Comparison of ENCODE assay signal across 1 cellular context in the genomic region with DNA sequence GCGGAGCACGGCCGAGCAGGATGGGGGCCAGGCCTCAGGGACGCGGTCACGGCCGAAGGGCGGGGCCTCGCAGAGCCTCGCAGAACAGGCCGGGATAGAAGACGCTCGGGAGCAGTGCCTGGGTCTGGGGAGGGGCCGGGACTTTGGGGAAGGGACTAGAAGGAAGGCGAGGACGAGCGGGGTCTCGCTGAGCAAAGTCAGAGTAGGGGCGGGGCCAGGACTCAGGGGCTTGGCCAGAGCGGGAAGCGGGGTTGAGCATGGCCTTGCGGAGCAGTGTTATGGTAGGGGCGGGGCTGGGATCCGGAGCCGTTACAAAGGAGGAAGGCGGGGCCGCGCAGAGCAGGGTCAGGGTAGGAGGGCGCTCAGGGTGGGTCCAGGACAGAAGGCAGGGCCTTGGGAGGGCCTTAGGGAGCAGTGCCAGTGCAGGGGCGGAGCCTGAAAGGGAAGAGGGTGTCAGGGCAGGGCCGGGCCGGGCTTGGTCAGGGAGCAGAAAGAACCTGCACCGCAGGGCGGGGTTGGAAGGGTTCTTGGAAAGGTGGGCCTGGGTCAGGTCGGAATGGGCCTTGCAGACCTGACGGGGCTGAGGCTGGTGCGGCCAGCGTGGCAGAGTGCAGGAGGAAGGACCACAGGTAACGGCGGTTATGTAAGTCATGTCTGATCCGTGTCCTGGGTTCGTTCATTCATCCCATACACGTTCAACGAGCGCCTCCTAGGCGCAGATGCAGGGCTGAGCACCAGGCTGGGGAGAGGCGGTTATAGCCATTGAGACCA.
TF ChIP-seq lines count a peak whose summit lies in the region.

No MANE protein-coding gene starts in this region.

TF ChIP-seq in HepG2, 621 proteins besides CTCF, POLR2A, EP300 and RAD21 (continued from another document and continues in another):
- TF ChIP-seq, protein P1, sequence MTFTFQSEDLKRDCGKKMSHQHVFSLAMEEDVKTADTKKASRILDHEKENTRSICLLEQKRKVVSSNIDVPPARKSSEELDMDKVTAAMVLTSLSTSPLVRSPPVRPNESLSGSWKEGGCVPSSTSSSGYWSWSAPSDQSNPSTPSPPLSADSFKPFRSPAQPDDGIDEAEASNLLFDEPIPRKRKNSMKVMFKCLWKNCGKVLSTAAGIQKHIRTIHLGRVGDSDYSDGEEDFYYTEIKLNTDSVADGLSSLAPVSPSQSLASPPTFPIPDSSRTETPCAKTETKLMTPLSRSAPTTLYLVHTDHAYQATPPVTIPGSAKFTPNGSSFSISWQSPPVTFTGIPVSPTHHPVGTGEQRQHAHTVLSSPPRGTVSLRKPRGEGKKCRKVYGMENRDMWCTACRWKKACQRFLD (CRISPR knock-in tag; IDR thresholded peaks at IDR 0.05; ENCODE audit: borderline replicate concordance): no peak
- TF ChIP-seq, protein P2, sequence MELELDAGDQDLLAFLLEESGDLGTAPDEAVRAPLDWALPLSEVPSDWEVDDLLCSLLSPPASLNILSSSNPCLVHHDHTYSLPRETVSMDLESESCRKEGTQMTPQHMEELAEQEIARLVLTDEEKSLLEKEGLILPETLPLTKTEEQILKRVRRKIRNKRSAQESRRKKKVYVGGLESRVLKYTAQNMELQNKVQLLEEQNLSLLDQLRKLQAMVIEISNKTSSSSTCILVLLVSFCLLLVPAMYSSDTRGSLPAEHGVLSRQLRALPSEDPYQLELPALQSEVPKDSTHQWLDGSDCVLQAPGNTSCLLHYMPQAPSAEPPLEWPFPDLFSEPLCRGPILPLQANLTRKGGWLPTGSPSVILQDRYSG (CRISPR knock-in tag; IDR thresholded peaks at IDR 0.05): no peak
- TF ChIP-seq ZBTB42 (CRISPR knock-in tag; IDR thresholded peaks at IDR 0.05) (no peak), ZNF7 (CRISPR knock-in tag; IDR thresholded peaks at IDR 0.05) (no peak), RFXANK (CRISPR knock-in tag; IDR thresholded peaks at IDR 0.05) (no peak), HNF4G (IDR thresholded peaks at IDR 0.05; ENCODE audit: borderline replicate concordance, low read depth, low read length) (no peak), HNF4G (CRISPR knock-in tag; IDR thresholded peaks at IDR 0.05; ENCODE audit: borderline replicate concordance, low read depth) (peak; percentile 68), ZNF124 (CRISPR knock-in tag; IDR thresholded peaks at IDR 0.05) (no peak), ELF1 (CRISPR knock-in tag; IDR thresholded peaks at IDR 0.05) (peak; percentile 51; the same call in 1 of the 2 replicates), HOXA3 (CRISPR knock-in tag; IDR thresholded peaks at IDR 0.05) (peak; percentile 34; the same call in 1 of the 2 replicates), RORA (CRISPR knock-in tag; IDR thresholded peaks at IDR 0.05) (no peak), ZKSCAN1 (IDR thresholded peaks at IDR 0.05; ENCODE audit: low read length) (no peak), ZNF792 (CRISPR knock-in tag; IDR thresholded peaks at IDR 0.05) (0 out of 2 replicates have a peak, but pooled peaks have one; percentile 27), ZFAT (CRISPR knock-in tag; conservative IDR thresholded peaks at IDR 0.05) (no peak), GATAD2A (CRISPR knock-in tag; IDR thresholded peaks at IDR 0.05) (peak; percentile 37; the same call in 1 of the 2 replicates), ZNF598 (CRISPR knock-in tag; IDR thresholded peaks at IDR 0.05; ENCODE audit: borderline replicate concordance) (peak; percentile 71; the same call in 1 of the 2 replicates), ZSCAN29 (CRISPR knock-in tag; conservative IDR thresholded peaks at IDR 0.05) (0 out of 2 replicates have a peak, but pooled peaks have one; percentile 40), ARNT2 (CRISPR knock-in tag; IDR thresholded peaks at IDR 0.05; ENCODE audit: low read depth) (peak; percentile 83), LCORL (IDR thresholded peaks at IDR 0.05) (no peak), LCORL (CRISPR knock-in tag; IDR thresholded peaks at IDR 0.05) (peak; percentile 71; the same call in 1 of the 2 replicates), DMAP1 (CRISPR knock-in tag; IDR thresholded peaks at IDR 0.05) (peak; percentile 85), KMT2B (CRISPR knock-in tag; IDR thresholded peaks at IDR 0.05) (peak; percentile 30; the same call in 1 of the 2 replicates), ZNF562 (CRISPR knock-in tag; IDR thresholded peaks at IDR 0.05; ENCODE audit: borderline replicate concordance) (no peak)
- TF ChIP-seq, protein P3, sequence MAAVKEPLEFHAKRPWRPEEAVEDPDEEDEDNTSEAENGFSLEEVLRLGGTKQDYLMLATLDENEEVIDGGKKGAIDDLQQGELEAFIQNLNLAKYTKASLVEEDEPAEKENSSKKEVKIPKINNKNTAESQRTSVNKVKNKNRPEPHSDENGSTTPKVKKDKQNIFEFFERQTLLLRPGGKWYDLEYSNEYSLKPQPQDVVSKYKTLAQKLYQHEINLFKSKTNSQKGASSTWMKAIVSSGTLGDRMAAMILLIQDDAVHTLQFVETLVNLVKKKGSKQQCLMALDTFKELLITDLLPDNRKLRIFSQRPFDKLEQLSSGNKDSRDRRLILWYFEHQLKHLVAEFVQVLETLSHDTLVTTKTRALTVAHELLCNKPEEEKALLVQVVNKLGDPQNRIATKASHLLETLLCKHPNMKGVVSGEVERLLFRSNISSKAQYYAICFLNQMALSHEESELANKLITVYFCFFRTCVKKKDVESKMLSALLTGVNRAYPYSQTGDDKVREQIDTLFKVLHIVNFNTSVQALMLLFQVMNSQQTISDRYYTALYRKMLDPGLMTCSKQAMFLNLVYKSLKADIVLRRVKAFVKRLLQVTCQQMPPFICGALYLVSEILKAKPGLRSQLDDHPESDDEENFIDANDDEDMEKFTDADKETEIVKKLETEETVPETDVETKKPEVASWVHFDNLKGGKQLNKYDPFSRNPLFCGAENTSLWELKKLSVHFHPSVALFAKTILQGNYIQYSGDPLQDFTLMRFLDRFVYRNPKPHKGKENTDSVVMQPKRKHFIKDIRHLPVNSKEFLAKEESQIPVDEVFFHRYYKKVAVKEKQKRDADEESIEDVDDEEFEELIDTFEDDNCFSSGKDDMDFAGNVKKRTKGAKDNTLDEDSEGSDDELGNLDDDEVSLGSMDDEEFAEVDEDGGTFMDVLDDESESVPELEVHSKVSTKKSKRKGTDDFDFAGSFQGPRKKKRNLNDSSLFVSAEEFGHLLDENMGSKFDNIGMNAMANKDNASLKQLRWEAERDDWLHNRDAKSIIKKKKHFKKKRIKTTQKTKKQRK (IDR thresholded peaks at IDR 0.05; ENCODE audit: low read length): no peak
- TF ChIP-seq, protein P4, sequence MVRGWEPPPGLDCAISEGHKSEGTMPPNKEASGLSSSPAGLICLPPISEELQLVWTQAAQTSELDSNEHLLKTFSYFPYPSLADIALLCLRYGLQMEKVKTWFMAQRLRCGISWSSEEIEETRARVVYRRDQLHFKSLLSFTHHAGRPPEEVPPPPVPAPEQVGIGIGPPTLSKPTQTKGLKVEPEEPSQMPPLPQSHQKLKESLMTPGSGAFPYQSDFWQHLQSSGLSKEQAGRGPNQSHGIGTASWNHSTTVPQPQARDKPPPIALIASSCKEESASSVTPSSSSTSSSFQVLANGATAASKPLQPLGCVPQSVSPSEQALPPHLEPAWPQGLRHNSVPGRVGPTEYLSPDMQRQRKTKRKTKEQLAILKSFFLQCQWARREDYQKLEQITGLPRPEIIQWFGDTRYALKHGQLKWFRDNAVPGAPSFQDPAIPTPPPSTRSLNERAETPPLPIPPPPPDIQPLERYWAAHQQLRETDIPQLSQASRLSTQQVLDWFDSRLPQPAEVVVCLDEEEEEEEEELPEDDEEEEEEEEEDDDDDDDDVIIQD (CRISPR knock-in tag; IDR thresholded peaks at IDR 0.05; ENCODE audit: low read depth): peak; percentile 44; the same call in 1 of the 2 replicates
- TF ChIP-seq, protein P5, sequence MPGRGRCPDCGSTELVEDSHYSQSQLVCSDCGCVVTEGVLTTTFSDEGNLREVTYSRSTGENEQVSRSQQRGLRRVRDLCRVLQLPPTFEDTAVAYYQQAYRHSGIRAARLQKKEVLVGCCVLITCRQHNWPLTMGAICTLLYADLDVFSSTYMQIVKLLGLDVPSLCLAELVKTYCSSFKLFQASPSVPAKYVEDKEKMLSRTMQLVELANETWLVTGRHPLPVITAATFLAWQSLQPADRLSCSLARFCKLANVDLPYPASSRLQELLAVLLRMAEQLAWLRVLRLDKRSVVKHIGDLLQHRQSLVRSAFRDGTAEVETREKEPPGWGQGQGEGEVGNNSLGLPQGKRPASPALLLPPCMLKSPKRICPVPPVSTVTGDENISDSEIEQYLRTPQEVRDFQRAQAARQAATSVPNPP (CRISPR knock-in tag; IDR thresholded peaks at IDR 0.05): no peak
- TF ChIP-seq, protein P6, sequence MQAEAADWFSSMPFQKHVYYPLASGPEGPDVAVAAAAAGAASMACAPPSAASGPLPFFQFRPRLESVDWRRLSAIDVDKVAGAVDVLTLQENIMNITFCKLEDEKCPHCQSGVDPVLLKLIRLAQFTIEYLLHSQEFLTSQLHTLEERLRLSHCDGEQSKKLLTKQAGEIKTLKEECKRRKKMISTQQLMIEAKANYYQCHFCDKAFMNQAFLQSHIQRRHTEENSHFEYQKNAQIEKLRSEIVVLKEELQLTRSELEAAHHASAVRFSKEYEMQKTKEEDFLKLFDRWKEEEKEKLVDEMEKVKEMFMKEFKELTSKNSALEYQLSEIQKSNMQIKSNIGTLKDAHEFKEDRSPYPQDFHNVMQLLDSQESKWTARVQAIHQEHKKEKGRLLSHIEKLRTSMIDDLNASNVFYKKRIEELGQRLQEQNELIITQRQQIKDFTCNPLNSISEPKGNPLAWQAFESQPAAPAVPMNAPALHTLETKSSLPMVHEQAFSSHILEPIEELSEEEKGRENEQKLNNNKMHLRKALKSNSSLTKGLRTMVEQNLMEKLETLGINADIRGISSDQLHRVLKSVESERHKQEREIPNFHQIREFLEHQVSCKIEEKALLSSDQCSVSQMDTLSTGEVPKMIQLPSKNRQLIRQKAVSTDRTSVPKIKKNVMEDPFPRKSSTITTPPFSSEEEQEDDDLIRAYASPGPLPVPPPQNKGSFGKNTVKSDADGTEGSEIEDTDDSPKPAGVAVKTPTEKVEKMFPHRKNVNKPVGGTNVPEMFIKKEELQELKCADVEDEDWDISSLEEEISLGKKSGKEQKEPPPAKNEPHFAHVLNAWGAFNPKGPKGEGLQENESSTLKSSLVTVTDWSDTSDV (CRISPR knock-in tag; IDR thresholded peaks at IDR 0.05): peak; percentile 36; the same call in 1 of the 2 replicates
- TF ChIP-seq, protein P7, sequence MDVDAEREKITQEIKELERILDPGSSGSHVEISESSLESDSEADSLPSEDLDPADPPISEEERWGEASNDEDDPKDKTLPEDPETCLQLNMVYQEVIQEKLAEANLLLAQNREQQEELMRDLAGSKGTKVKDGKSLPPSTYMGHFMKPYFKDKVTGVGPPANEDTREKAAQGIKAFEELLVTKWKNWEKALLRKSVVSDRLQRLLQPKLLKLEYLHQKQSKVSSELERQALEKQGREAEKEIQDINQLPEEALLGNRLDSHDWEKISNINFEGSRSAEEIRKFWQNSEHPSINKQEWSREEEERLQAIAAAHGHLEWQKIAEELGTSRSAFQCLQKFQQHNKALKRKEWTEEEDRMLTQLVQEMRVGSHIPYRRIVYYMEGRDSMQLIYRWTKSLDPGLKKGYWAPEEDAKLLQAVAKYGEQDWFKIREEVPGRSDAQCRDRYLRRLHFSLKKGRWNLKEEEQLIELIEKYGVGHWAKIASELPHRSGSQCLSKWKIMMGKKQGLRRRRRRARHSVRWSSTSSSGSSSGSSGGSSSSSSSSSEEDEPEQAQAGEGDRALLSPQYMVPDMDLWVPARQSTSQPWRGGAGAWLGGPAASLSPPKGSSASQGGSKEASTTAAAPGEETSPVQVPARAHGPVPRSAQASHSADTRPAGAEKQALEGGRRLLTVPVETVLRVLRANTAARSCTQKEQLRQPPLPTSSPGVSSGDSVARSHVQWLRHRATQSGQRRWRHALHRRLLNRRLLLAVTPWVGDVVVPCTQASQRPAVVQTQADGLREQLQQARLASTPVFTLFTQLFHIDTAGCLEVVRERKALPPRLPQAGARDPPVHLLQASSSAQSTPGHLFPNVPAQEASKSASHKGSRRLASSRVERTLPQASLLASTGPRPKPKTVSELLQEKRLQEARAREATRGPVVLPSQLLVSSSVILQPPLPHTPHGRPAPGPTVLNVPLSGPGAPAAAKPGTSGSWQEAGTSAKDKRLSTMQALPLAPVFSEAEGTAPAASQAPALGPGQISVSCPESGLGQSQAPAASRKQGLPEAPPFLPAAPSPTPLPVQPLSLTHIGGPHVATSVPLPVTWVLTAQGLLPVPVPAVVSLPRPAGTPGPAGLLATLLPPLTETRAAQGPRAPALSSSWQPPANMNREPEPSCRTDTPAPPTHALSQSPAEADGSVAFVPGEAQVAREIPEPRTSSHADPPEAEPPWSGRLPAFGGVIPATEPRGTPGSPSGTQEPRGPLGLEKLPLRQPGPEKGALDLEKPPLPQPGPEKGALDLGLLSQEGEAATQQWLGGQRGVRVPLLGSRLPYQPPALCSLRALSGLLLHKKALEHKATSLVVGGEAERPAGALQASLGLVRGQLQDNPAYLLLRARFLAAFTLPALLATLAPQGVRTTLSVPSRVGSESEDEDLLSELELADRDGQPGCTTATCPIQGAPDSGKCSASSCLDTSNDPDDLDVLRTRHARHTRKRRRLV (CRISPR knock-in tag; IDR thresholded peaks at IDR 0.05): peak; percentile 60; the same call in 1 of the 2 replicates
- TF ChIP-seq, protein P8, sequence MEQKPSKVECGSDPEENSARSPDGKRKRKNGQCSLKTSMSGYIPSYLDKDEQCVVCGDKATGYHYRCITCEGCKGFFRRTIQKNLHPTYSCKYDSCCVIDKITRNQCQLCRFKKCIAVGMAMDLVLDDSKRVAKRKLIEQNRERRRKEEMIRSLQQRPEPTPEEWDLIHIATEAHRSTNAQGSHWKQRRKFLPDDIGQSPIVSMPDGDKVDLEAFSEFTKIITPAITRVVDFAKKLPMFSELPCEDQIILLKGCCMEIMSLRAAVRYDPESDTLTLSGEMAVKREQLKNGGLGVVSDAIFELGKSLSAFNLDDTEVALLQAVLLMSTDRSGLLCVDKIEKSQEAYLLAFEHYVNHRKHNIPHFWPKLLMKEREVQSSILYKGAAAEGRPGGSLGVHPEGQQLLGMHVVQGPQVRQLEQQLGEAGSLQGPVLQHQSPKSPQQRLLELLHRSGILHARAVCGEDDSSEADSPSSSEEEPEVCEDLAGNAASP (CRISPR knock-in tag; IDR thresholded peaks at IDR 0.05; ENCODE audit: borderline replicate concordance): 0 out of 2 replicates have a peak, but pooled peaks have one; percentile 60
